In the genomic region with DNA sequence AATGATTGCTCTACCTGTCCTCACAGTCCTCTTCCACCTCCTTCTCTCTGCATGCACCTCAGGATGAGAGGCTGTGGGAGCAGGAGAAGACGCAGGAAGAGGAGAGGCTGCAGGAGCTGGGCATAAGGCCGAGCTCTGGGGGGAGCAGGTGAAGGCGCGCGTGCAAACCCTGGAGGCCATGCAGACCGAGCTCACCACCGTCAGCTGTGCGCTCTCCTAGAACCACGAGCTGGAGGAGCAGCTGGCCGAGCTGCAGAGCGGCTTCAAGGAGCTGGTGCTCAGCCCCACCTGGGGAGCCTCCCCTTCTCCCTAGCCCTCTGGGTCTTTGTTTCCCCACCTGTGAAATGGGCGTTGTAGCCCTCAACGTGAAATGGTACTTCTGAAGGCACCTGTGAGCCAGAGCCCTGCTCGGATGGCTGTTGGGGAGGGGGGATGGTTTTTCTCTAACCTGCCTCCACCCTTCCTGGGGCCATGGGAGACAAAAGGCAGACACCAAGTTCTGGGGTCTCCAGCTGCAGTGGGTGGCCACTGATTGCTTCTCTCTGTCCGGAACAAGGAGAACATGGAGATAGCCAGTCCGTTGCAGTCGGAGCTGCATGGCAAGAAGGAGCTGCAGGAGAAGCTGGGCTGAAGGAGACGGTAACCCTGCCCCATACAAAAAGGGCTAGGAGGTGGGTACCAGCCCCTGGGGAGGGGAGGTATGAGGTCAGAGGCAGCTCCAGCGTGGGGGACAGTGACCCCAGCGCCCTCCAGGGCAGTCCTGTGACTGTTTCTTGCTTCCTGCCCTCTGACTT, we compare ENCODE assay signal across 31 cellular contexts.
"Had no signal": no experiment of that assay in that cellular context is flagged by ENCODE, and none has a peak within 500 bp of the region (broad histone marks: within the 10 kb centered on the region; RNA-seq: fewer than 3 reads in every experiment).

No MANE protein-coding gene starts in this region.

- H3K36me3 ChIP-seq: brain microvascular endothelial cell, Peyer's patch had no signal

- H3K27me3 ChIP-seq: brain microvascular endothelial cell, Peyer's patch had no signal

- ATAC-seq: activated CD8-positive, alpha-beta memory T cell treated with anti-CD3 and anti-CD28 coated beads, Interleukin-2, amount 10 ng/mL, durations not matched to agents 7 days and 5 days; activated naive CD8-positive, alpha-beta T cell treated with anti-CD3 and anti-CD28 coated beads, Interleukin-2, amount 50 U/mL, for 24 hours; PC-3 had no signal

- H3K9me3 ChIP-seq: Peyer's patch had no signal

- H3K4me1 ChIP-seq: Peyer's patch had no signal

- H3K27ac ChIP-seq: brain microvascular endothelial cell, Peyer's patch, VCaP had no signal

- H3K4me3 ChIP-seq: Peyer's patch had no signal

- DNase-seq: activated CD4-positive, alpha-beta memory T cell treated with anti-CD3 and anti-CD28 coated beads, Interleukin-2, amount 10 ng/mL, durations not matched to agents 7 days and 5 days; activated CD4-positive, alpha-beta T cell treated with anti-CD3 and anti-CD28 coated beads for 1 hour; activated CD4-positive, alpha-beta T cell treated with anti-CD3 and anti-CD28 coated beads for 48 hours; activated CD4-positive, CD25-positive, alpha-beta regulatory T cell; activated CD8-positive, alpha-beta memory T cell treated with anti-CD3 and anti-CD28 coated beads for 24 hours; activated CD8-positive, alpha-beta memory T cell treated with anti-CD3 and anti-CD28 coated beads, Interleukin-2, amount 10 ng/mL, durations not matched to agents 7 days and 5 days; activated CD8-positive, alpha-beta memory T cell treated with anti-CD3 and anti-CD28 coated beads, Interleukin-2, amount 50 U/mL, for 48 hours; activated effector memory CD4-positive, alpha-beta T cell treated with Interleukin-2 at 50 U/mL for 16 hours; activated naive CD4-positive, alpha-beta T cell treated with anti-CD3 and anti-CD28 coated beads, Interleukin-2, amount 10 ng/mL, durations not matched to agents 7 days and 5 days; activated naive CD8-positive, alpha-beta T cell treated with anti-CD3 and anti-CD28 coated beads, Interleukin-2, amount 50 U/mL, for 24 hours; activated T-cell treated with anti-CD3 and anti-CD28 coated beads, Interleukin-2, amount 50 U/mL, for 48 hours; anterior cingulate cortex; brain microvascular endothelial cell; central memory CD4-positive, alpha-beta T cell; Karpas-422; NCI-H1048; NCI-H1105 treated with DMSO at 0.1 percent for 48 hours; NCI-H1436; NCI-H1694 treated with DMSO at 0.1 percent for 48 hours; NCI-H2029; NCI-H345; NCI-H748 treated with DMSO at 0.1 percent for 48 hours; NK-92 treated with Interleukin-12 subunit alpha and Interleukin-12 subunit beta, amount 100 ng/mL, for 24 hours; PC-3; Peyer's patch; RPMI8226; SW 1271; T-helper 1 cell; T-helper 2 cell; T-helper 9 cell had no signal
